In genomic region chr19:16283103-16283469, GRCh38 we compare ENCODE assay signal across 10 cellular contexts. TPM values are rescaled to one million over a fixed set of nuclear protein-coding genes. Genes with fewer than 3 reads are reported as not detected.
DNase-seq lines count a peak whose midpoint lies in the region; ATAC-seq and TF ChIP-seq lines count a peak whose summit lies in the region.
"Had no signal": no experiment of that assay in that cellular context is flagged by ENCODE, and none has a peak within 500 bp of the region (broad histone marks: within the 10 kb centered on the region; RNA-seq: fewer than 3 reads in every experiment).

No MANE protein-coding gene starts in this region.

- ATAC-seq in natural killer cell treated with Interleukin-12 subunit alpha and Interleukin-12 subunit beta and Interleukin-15 and Interleukin-18, amount 100 ng/mL, for 72 hours: no peak
- ATAC-seq in natural killer cell: no peak
- ATAC-seq in GM19397 (IDR thresholded peaks at IDR 0.05; ENCODE audit: unreplicated experiment): no peak

- peak overlapping the region; percentile 76 for H3K27ac ChIP-seq in endodermal cell (ENCODE audit: low read depth, low read length)

- H3K4me3 Mint-ChIP-seq in natural killer cell treated with Interleukin-12 subunit alpha and Interleukin-12 subunit beta and Interleukin-15 and Interleukin-18, amount 100 ng/mL, for 72 hours: peak overlapping the region; percentile 42
- H3K4me3 Mint-ChIP-seq in natural killer cell (no peak overlapping the region), endodermal cell (no peak overlapping the region), nephron progenitor cell (no peak overlapping the region)

- H3K36me3 Mint-ChIP-seq in natural killer cell treated with Interleukin-12 subunit alpha and Interleukin-12 subunit beta and Interleukin-15 and Interleukin-18, amount 100 ng/mL, for 72 hours: no peaks in the 10 kb centered on the region
- H3K36me3 Mint-ChIP-seq in natural killer cell: no peaks in the 10 kb centered on the region
- no peaks in the 10 kb centered on the region for H3K36me3 Mint-ChIP-seq in endodermal cell (ENCODE audit: low read depth)
- no peaks in the 10 kb centered on the region for H3K36me3 Mint-ChIP-seq in nephron progenitor cell (ENCODE audit: low read depth)

- H3K9me3 ChIP-seq in endodermal cell (ENCODE audit: control insufficient read depth, low read length): no peaks in the 10 kb centered on the region
- H3K9me3 ChIP-seq: Caco-2, MG63 had no signal

- no peak for DNase-seq in natural killer cell treated with Interleukin-12 subunit alpha and Interleukin-12 subunit beta and Interleukin-15 and Interleukin-18, amount 100 ng/mL, for 72 hours (ENCODE audit: low spot score)
- DNase-seq in natural killer cell (no peak), endodermal cell (no peak), nephron progenitor cell (no peak), NCI-H2171 (lab: John Stamatoyannopoulos, UW) (no peak), cortex of kidney (lab: John Stamatoyannopoulos, UW) (no peak), NCI-H446 treated with DMSO at 0.1 percent for 48 hours (lab: John Stamatoyannopoulos, UW) (no peak)
- DNase-seq: Caco-2, MG63 had no signal

- intact Hi-C loops in natural killer cell (cut with micrococcal nuclease): no loop called here

- H3K36me3 ChIP-seq in endodermal cell (ENCODE audit: control insufficient read depth, insufficient read depth, low read length): no peaks in the 10 kb centered on the region
- H3K36me3 ChIP-seq: MG63 had no signal

- no peaks in the 10 kb centered on the region for H3K27me3 ChIP-seq in endodermal cell (ENCODE audit: control insufficient read depth, insufficient read depth, low read length, poor library complexity, severe bottlenecking)

- H3K4me1 Mint-ChIP-seq in natural killer cell treated with Interleukin-12 subunit alpha and Interleukin-12 subunit beta and Interleukin-15 and Interleukin-18, amount 100 ng/mL, for 72 hours (ENCODE audit: low read depth in 2 of 2): peaks cover 7 to 23% of the 10 kb centered on the region in 2 donors
- H3K4me1 Mint-ChIP-seq in natural killer cell (peaks cover 0 to 15% of the 10 kb centered on the region in 2 donors), endodermal cell (no peaks in the 10 kb centered on the region), nephron progenitor cell (peaks cover 41% of the 10 kb centered on the region)

- H3K4me1 ChIP-seq in endodermal cell (ENCODE audit: control insufficient read depth, insufficient read depth, low read length): no peaks in the 10 kb centered on the region
- H3K4me1 ChIP-seq: Caco-2 had no signal

- TF ChIP-seq CTCF in natural killer cell (IDR thresholded peaks at IDR 0.05): no peak
- TF ChIP-seq CTCF in endodermal cell (conservative IDR thresholded peaks at IDR 0.05): no peak
- no peak for TF ChIP-seq CTCF in nephron progenitor cell (IDR thresholded peaks at IDR 0.05)

- no peaks in the 10 kb centered on the region for H3K9me3 Mint-ChIP-seq in natural killer cell treated with Interleukin-12 subunit alpha and Interleukin-12 subunit beta and Interleukin-15 and Interleukin-18, amount 100 ng/mL, for 72 hours
- H3K9me3 Mint-ChIP-seq in natural killer cell (no peaks in the 10 kb centered on the region), endodermal cell (no peaks in the 10 kb centered on the region), nephron progenitor cell (no peaks in the 10 kb centered on the region)

- no peak overlapping the region for H3K9ac ChIP-seq in endodermal cell (ENCODE audit: extremely low read depth, low read length, poor library complexity, severe bottlenecking)

- 80 to 86% methylated on average over 2 to 3 of the region's 3 CpGs for WGBS in endodermal cell (ENCODE audit: insufficient coverage in 1 of 2, insufficient read length in 1 of 2), 2 experiments

- H3K27ac Mint-ChIP-seq in natural killer cell treated with Interleukin-12 subunit alpha and Interleukin-12 subunit beta and Interleukin-15 and Interleukin-18, amount 100 ng/mL, for 72 hours: peak overlapping the region in 1 of 2 donors; percentile 43
- H3K27ac Mint-ChIP-seq in natural killer cell: peak overlapping the region in 1 of 2 donors; percentile 46
- no peak overlapping the region for H3K27ac Mint-ChIP-seq in endodermal cell
- peak overlapping the region; percentile 95 for H3K27ac Mint-ChIP-seq in nephron progenitor cell

- H3K27me3 Mint-ChIP-seq in natural killer cell treated with Interleukin-12 subunit alpha and Interleukin-12 subunit beta and Interleukin-15 and Interleukin-18, amount 100 ng/mL, for 72 hours: peaks cover 21 to 30% of the 10 kb centered on the region in 2 donors
- H3K27me3 Mint-ChIP-seq in natural killer cell (ENCODE audit: low read depth in 2 of 2) (peaks cover 5 to 25% of the 10 kb centered on the region in 2 donors), endodermal cell (ENCODE audit: insufficient read depth) (no peaks in the 10 kb centered on the region), nephron progenitor cell (ENCODE audit: low read depth, poor library complexity) (peaks cover 39% of the 10 kb centered on the region)

- H3K4me3 ChIP-seq in endodermal cell (ENCODE audit: low read length): no peak overlapping the region
- H3K4me3 ChIP-seq: MG63 had no signal

RNA-seq across cellular contexts. Expression of gene KLF2, which starts 41.5 kb away (rescaled TPM):
- 1 to 10 TPM; 3.4 to 6.7 TPM for total RNA-seq in natural killer cell treated with Interleukin-12 subunit alpha and Interleukin-12 subunit beta and Interleukin-15 and Interleukin-18, amount 100 ng/mL, for 72 hours
- total RNA-seq in natural killer cell (100 to 1,000 TPM; 246 to 645 (median 377) TPM), endodermal cell (1 to 10 TPM in 1 of 2 donors, under 1 TPM in 1; 0.22 to 1.4 TPM)
- 0.25 TPM for polyA plus RNA-seq in endodermal cell (2013, experiment 1 of 2)
- 0.17 TPM for polyA plus RNA-seq in endodermal cell (2013, experiment 2 of 2)

Comparison
In these comparisons a context has a peak if more than half of its experiments do, and no peak if none do; other contexts are left out.
1. RNA of gene KLF2, which starts 41.5 kb away (total RNA-seq): 246 to 645 TPM in natural killer cell; 3.4 to 6.7 TPM in natural killer cell treated with Interleukin-12 subunit alpha and Interleukin-12 subunit beta and Interleukin-15 and Interleukin-18, amount 100 ng/mL, for 72 hours and 0.22 to 1.4 TPM in endodermal cell; every median in the first group is over 10 times any median in the second.